8 cellular contexts compared by ENCODE assay signal in genomic region chr17:82228278-82228841, GRCh38. TPM values are rescaled to one million over a fixed set of nuclear protein-coding genes. Genes with fewer than 3 reads are reported as not detected.
DNase-seq lines count a peak whose midpoint lies in the region; ATAC-seq and TF ChIP-seq lines count a peak whose summit lies in the region.

No MANE protein-coding gene starts in this region.

- DNase-seq in activated CD8-positive, alpha-beta memory T cell treated with anti-CD3 and anti-CD28 coated beads for 24 hours: peak; percentile 82
- DNase-seq in activated CD8-positive, alpha-beta memory T cell treated with anti-CD3 and anti-CD28 coated beads, Interleukin-2, amount 50 U/mL, for 4 hours: no peak
- DNase-seq in activated naive CD4-positive, alpha-beta T cell treated with Interleukin-2 at 50 U/mL for 16 hours: peak; percentile 56
- DNase-seq in left cardiac atrium: peak; percentile 66
- DNase-seq in epidermal melanocyte (ENCODE audit: insufficient read length, low spot score): no peak
- no peak for DNase-seq in cortex of kidney (lab: John Stamatoyannopoulos, UW)

- H3K4me3 ChIP-seq in Loucy (ENCODE audit: low read length, poor library complexity, severe bottlenecking) (peak overlapping the region; percentile 93), skeletal muscle tissue (ENCODE audit: low read length in 3 of 3) (peak overlapping the region in 2 of 3 donors; percentile 22 to 43)

- peak in 1 of 2 donors; percentile 7 for ATAC-seq in left cardiac atrium

- H3K9me3 ChIP-seq in Loucy (ENCODE audit: insufficient read depth, low read depth, low read length) (no peaks in the 10 kb centered on the region), skeletal muscle tissue (ENCODE audit: control insufficient read depth in 3 of 3, low read length in 3 of 3) (no peaks in the 10 kb centered on the region)

- peaks cover 41% of the 10 kb centered on the region for H4K20me1 ChIP-seq in Loucy (ENCODE audit: insufficient read depth, low read length, poor library complexity, severe bottlenecking)

- peak overlapping the region; percentile 74 for H3K27ac ChIP-seq in skeletal muscle tissue (ENCODE audit: low read depth, low read length)

- TF ChIP-seq CTCF in Loucy (conservative IDR thresholded peaks at IDR 0.05; ENCODE audit: low read length): no peak

- H3K36me3 ChIP-seq in Loucy (ENCODE audit: insufficient read depth, low read length) (no peaks in the 10 kb centered on the region), skeletal muscle tissue (ENCODE audit: control insufficient read depth in 3 of 3, insufficient read depth in 3 of 3, low read length in 3 of 3) (no peaks in the 10 kb centered on the region)

- H3K9ac ChIP-seq in Loucy (ENCODE audit: low read depth, low read length, poor library complexity, severe bottlenecking): peak overlapping the region; percentile 99
- H3K9ac ChIP-seq in skeletal muscle tissue (ENCODE audit: low read depth in 1 of 3, low read length in 3 of 3): peak overlapping the region; percentile 20 to 64 (median 50)

- intact Hi-C loops in left cardiac atrium (cut with DNase I): no loop called here

- no peaks in the 10 kb centered on the region for H3F3A ChIP-seq in Loucy (ENCODE audit: low read depth)

- H3K4me2 ChIP-seq in Loucy (ENCODE audit: low read depth, low read length, poor library complexity, severe bottlenecking): peak overlapping the region; percentile 89

- peaks cover 67% of the 10 kb centered on the region for H3K79me2 ChIP-seq in Loucy (ENCODE audit: insufficient read depth, low read length)

- no peaks in the 10 kb centered on the region for H3K27me3 ChIP-seq in Loucy (ENCODE audit: insufficient read depth, low read length, poor library complexity, severe bottlenecking)
- H3K27me3 ChIP-seq in skeletal muscle tissue (ENCODE audit: control insufficient read depth in 3 of 3, insufficient read depth in 3 of 3, low read length in 3 of 3): no peaks in the 10 kb centered on the region

- peak overlapping the region; percentile 63; the same call in 1 of the 2 replicates for H2AFZ ChIP-seq in Loucy (ENCODE audit: low read length)

- H3K9me2 ChIP-seq in Loucy (replicated peaks; ENCODE audit: low read depth, low read length): no peaks in the 10 kb centered on the region

- H3K4me1 ChIP-seq in Loucy (ENCODE audit: insufficient read depth, low read length, poor library complexity, severe bottlenecking) (peaks cover 17% of the 10 kb centered on the region), skeletal muscle tissue (ENCODE audit: control insufficient read depth in 3 of 3, insufficient read depth in 3 of 3, low read length in 3 of 3) (peaks cover 43 to 61% (median 51%) of the 10 kb centered on the region in 3 donors)

RNA-seq across cellular contexts. Expression of gene SLC16A3, which starts 0.5 kb away (rescaled TPM):
- 10 to 100 TPM; 18.4 to 35.7 TPM for total RNA-seq in left cardiac atrium
- total RNA-seq in skeletal muscle tissue: 13.0 TPM

RNA-seq across cellular contexts. Expression of gene CCDC57, which starts 15.7 kb away (rescaled TPM):
- total RNA-seq in left cardiac atrium (10 to 100 TPM; 11.9 to 17.2 TPM), skeletal muscle tissue (11.5 TPM)

RNA-seq across cellular contexts. Expression of gene CSNK1D, which starts 45.1 kb away (rescaled TPM):
- total RNA-seq in left cardiac atrium (10 to 100 TPM; 63.6 to 88.2 TPM), skeletal muscle tissue (21.4 TPM)

Comparison
In these comparisons a context has a peak if more than half of its experiments do, and no peak if none do; other contexts are left out.
1. DNase-seq: peak in activated CD8-positive, alpha-beta memory T cell treated with anti-CD3 and anti-CD28 coated beads for 24 hours (single experiment), activated naive CD4-positive, alpha-beta T cell treated with Interleukin-2 at 50 U/mL for 16 hours (single experiment) and left cardiac atrium (single experiment); none in activated CD8-positive, alpha-beta memory T cell treated with anti-CD3 and anti-CD28 coated beads, Interleukin-2, amount 50 U/mL, for 4 hours (single experiment), epidermal melanocyte (single experiment) and cortex of kidney (single experiment).